ENCODE assay signal across 16 cellular contexts in the genomic region with DNA sequence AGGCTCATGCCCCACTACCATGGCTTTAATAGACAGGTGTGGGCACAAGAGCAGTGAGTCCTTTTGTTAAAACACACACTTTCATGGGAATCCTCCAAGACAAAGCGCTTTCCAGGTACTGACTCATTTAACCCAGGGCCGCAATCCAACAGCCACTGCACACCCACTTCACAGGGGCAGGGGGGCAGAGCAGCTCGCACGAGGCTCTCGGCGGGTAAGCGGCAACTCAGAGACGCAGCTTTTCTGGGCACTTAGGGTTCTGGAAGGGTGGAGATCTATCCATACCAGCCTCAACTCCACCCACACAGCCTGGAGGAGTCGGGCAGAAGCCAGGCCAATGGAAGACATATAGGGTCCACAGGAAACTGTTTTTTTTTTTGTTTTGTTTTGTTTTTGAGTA. TPM values are rescaled to one million over a fixed set of nuclear protein-coding genes. Genes with fewer than 3 reads are reported as not detected.
"Had no signal": no experiment of that assay in that cellular context is flagged by ENCODE, and none has a peak within 500 bp of the region (broad histone marks: within the 10 kb centered on the region; RNA-seq: fewer than 3 reads in every experiment).

No MANE protein-coding gene starts in this region.

- ATAC-seq: upper lobe of right lung had no signal

- H3K27ac ChIP-seq: parathyroid adenoma, SJCRH30, upper lobe of right lung had no signal

- H3K9me3 ChIP-seq: esophagus squamous epithelium, SJCRH30, upper lobe of right lung had no signal

- H3K4me3 Mint-ChIP-seq: activated CD4-positive, alpha-beta memory T cell treated with anti-CD3 and anti-CD28 coated beads, Interleukin-2, amount 10 ng/mL, durations not matched to agents 7 days and 5 days; neural crest cell had no signal

- H3K9me3 Mint-ChIP-seq: activated CD4-positive, alpha-beta memory T cell treated with anti-CD3 and anti-CD28 coated beads, Interleukin-2, amount 10 ng/mL, durations not matched to agents 7 days and 5 days; neural crest cell had no signal

- H3K36me3 ChIP-seq: SJCRH30 had no signal

- DNase-seq: activated CD4-positive, alpha-beta memory T cell treated with anti-CD3 and anti-CD28 coated beads, Interleukin-2, amount 10 ng/mL, durations not matched to agents 7 days and 5 days; activated CD4-positive, alpha-beta T cell treated with anti-CD3 and anti-CD28 coated beads for 4 hours; activated T-cell treated with anti-CD3 and anti-CD28 coated beads, Interleukin-2, amount 50 U/mL, for 48 hours; anterior cingulate cortex; esophagus squamous epithelium; foreskin fibroblast; glutamatergic neuron; SJCRH30; stimulated activated CD4-positive, alpha-beta T cell treated with anti-CD3 and anti-CD28 coated beads, Interleukin-15, amount 100 ng/mL, for 24 hours; stimulated activated CD4-positive, alpha-beta T cell treated with anti-CD3 and anti-CD28 coated beads, Interleukin-4, amount 100 ng/mL, for 1 hour; stimulated activated naive CD4-positive, alpha-beta T cell; substantia nigra; T-helper 2 cell; upper lobe of right lung had no signal

- H3K4me3 ChIP-seq: esophagus squamous epithelium, SJCRH30, upper lobe of right lung had no signal

- H3K9ac ChIP-seq: parathyroid adenoma had no signal

- H3K27me3 ChIP-seq: esophagus squamous epithelium, SJCRH30, upper lobe of right lung had no signal

- H3K27me3 Mint-ChIP-seq: activated CD4-positive, alpha-beta memory T cell treated with anti-CD3 and anti-CD28 coated beads, Interleukin-2, amount 10 ng/mL, durations not matched to agents 7 days and 5 days had no signal

- H3K4me1 ChIP-seq: SJCRH30 had no signal

- H3K27ac Mint-ChIP-seq: activated CD4-positive, alpha-beta memory T cell treated with anti-CD3 and anti-CD28 coated beads, Interleukin-2, amount 10 ng/mL, durations not matched to agents 7 days and 5 days had no signal

- H3K4me1 Mint-ChIP-seq: activated CD4-positive, alpha-beta memory T cell treated with anti-CD3 and anti-CD28 coated beads, Interleukin-2, amount 10 ng/mL, durations not matched to agents 7 days and 5 days had no signal

RNA-seq across cellular contexts. Expression of a gene that starts 59.9 kb away (rescaled TPM):
- total RNA-seq: activated CD4-positive, alpha-beta memory T cell treated with anti-CD3 and anti-CD28 coated beads, Interleukin-2, amount 10 ng/mL, durations not matched to agents 7 days and 5 days had no signal
